8 cellular contexts compared by ENCODE assay signal in the genomic region with DNA sequence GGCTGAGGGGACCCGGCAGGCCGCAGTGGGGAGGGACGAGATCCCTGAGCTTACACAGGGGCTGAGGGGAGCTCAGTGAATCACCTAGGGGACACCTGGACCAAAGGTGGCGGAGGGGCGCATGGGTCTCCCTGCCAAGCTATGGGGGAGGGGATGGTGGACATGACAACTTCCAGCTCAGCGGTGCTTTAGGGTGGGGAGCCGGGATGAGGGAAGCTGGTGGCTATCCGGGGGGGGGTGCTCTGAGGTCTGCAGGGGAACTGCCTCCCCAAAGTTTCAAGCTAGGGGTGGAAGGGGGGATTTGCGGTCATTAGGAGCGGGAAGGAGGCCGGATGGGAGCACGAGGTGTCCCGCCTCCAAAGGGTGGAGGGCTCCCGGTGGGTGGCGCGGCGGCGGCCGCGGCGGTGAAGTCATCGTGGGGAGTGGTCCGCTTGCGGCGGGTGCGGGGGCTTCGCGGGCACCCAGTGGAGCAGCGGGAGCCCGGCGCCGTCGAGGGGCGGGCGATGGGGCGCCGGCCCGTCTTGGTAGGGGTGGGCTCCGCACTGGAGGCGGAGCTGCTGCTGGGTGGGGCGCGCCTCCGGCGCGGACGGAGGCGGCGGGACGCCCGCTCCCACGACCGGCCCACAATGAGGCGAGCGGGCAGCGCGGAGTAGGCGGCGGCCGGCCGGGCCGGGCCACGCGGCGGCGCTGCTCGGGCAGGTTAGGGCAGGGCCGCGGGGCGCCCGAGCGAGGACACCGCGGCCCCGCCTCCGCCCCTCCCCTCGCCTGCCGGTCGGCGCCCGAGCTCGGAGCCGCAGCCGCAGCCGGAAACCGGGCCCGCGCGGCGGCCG. TPM values are rescaled to one million over a fixed set of nuclear protein-coding genes. Genes with fewer than 3 reads are reported as not detected.
DNase-seq lines count a peak whose midpoint lies in the region; ATAC-seq and TF ChIP-seq lines count a peak whose summit lies in the region.

A gene with protein sequence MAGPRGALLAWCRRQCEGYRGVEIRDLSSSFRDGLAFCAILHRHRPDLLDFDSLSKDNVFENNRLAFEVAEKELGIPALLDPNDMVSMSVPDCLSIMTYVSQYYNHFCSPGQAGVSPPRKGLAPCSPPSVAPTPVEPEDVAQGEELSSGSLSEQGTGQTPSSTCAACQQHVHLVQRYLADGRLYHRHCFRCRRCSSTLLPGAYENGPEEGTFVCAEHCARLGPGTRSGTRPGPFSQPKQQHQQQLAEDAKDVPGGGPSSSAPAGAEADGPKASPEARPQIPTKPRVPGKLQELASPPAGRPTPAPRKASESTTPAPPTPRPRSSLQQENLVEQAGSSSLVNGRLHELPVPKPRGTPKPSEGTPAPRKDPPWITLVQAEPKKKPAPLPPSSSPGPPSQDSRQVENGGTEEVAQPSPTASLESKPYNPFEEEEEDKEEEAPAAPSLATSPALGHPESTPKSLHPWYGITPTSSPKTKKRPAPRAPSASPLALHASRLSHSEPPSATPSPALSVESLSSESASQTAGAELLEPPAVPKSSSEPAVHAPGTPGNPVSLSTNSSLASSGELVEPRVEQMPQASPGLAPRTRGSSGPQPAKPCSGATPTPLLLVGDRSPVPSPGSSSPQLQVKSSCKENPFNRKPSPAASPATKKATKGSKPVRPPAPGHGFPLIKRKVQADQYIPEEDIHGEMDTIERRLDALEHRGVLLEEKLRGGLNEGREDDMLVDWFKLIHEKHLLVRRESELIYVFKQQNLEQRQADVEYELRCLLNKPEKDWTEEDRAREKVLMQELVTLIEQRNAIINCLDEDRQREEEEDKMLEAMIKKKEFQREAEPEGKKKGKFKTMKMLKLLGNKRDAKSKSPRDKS (plus strand): TSS at position 764 of the 830 bp plus-strand sequence. CDS start 126 bp downstream, outside the sequence.

- H3K27ac Mint-ChIP-seq in CD4-positive, alpha-beta T cell: peak within 1 kb of the TSS; percentile 87
- H3K27ac Mint-ChIP-seq in activated naive CD8-positive, alpha-beta T cell treated with anti-CD3 and anti-CD28 coated beads, Interleukin-2, amount 10 ng/mL, durations not matched to agents 7 days and 5 days: peak within 1 kb of the TSS; percentile 87

- peak within 1 kb of the TSS; percentile 91 for H3K4me3 Mint-ChIP-seq in CD4-positive, alpha-beta T cell
- peak within 1 kb of the TSS; percentile 79 for H3K4me3 Mint-ChIP-seq in activated naive CD8-positive, alpha-beta T cell treated with anti-CD3 and anti-CD28 coated beads, Interleukin-2, amount 10 ng/mL, durations not matched to agents 7 days and 5 days

- H3K36me3 ChIP-seq in urinary bladder (ENCODE audit: insufficient read depth): no peaks in the 10 kb centered on the region

- CTCF ChIA-PET in CD4-positive, alpha-beta T cell (lab: Charles Lee): interaction anchor here (0.6 to 1.7 kb wide), 7 partner anchors 9 to 59 kb away, joined by 3 to 12 read pairs (median 4); no protein-coding TSS in a partner anchor

- H3K4me3 ChIP-seq in urinary bladder (ENCODE audit: low read depth, low read length): peak within 1 kb of the TSS; percentile 91

- H3K9me3 ChIP-seq in CD4-positive, alpha-beta T cell (ENCODE audit: control insufficient read depth, low read length): no peaks in the 10 kb centered on the region

- H3K4me1 Mint-ChIP-seq in CD4-positive, alpha-beta T cell (ENCODE audit: low read depth): peaks cover 28% of the 10 kb centered on the region
- H3K4me1 Mint-ChIP-seq in activated naive CD8-positive, alpha-beta T cell treated with anti-CD3 and anti-CD28 coated beads, Interleukin-2, amount 10 ng/mL, durations not matched to agents 7 days and 5 days: peaks cover 27% of the 10 kb centered on the region

- WGBS in urinary bladder: 3% methylated on average over 88 of the region's 90 CpGs

- TF ChIP-seq CTCF in CD4-positive, alpha-beta T cell (IDR thresholded peaks at IDR 0.05): no peak

- no peaks in the 10 kb centered on the region for H3K27me3 ChIP-seq in CD4-positive, alpha-beta T cell (ENCODE audit: control insufficient read depth, insufficient read depth, low read length)

- no peaks in the 10 kb centered on the region for H3K36me3 Mint-ChIP-seq in CD4-positive, alpha-beta T cell (ENCODE audit: low read depth)
- no peaks in the 10 kb centered on the region for H3K36me3 Mint-ChIP-seq in activated naive CD8-positive, alpha-beta T cell treated with anti-CD3 and anti-CD28 coated beads, Interleukin-2, amount 10 ng/mL, durations not matched to agents 7 days and 5 days

- peak within 1 kb of the TSS; percentile 64 for H3K27ac ChIP-seq in CD4-positive, alpha-beta T cell (ENCODE audit: low read depth, low read length)
- peak within 1 kb of the TSS; percentile 91 for H3K27ac ChIP-seq in urinary bladder (ENCODE audit: low read depth)

- H3K9me3 Mint-ChIP-seq in CD4-positive, alpha-beta T cell: no peaks in the 10 kb centered on the region
- H3K9me3 Mint-ChIP-seq in activated naive CD8-positive, alpha-beta T cell treated with anti-CD3 and anti-CD28 coated beads, Interleukin-2, amount 10 ng/mL, durations not matched to agents 7 days and 5 days: no peaks in the 10 kb centered on the region

- intact Hi-C loops in CD4-positive, alpha-beta T cell (cut with DNase I, micrococcal nuclease): loop anchor here in 1 of 2 experiments (1.0 to 5.0 kb wide), 2 partner anchors 29 to 47 kb away; partner anchors contain the start of genes C22orf23 and POLR2F
- intact Hi-C loops in Right ventricle myocardium superior (cut with DNase I) (no loop called here), posterior cingulate gyrus (cut with DNase I) (loop anchor here (10.0 kb wide), 1 partner anchor 49 kb away; the partner anchor contains the start of genes C22orf23 and POLR2F)

- peak; percentile 31 to 71 (median 58) for DNase-seq in CD4-positive, alpha-beta T cell
- peak; percentile 72 for DNase-seq in HPDE6-E6E7 (ENCODE audit: extremely low spot score)
- DNase-seq in activated naive CD8-positive, alpha-beta T cell treated with anti-CD3 and anti-CD28 coated beads, Interleukin-2, amount 10 ng/mL, durations not matched to agents 7 days and 5 days: peak; percentile 85
- peak; percentile 84 for DNase-seq in Right ventricle myocardium superior
- DNase-seq in posterior cingulate gyrus: peak in 6 of 10 donors; percentile 21 to 92 (median 60)

- peaks cover 2% of the 10 kb centered on the region for H3K4me1 ChIP-seq in urinary bladder (ENCODE audit: insufficient read depth)

- H3K27me3 Mint-ChIP-seq in CD4-positive, alpha-beta T cell: no peaks in the 10 kb centered on the region
- no peaks in the 10 kb centered on the region for H3K27me3 Mint-ChIP-seq in activated naive CD8-positive, alpha-beta T cell treated with anti-CD3 and anti-CD28 coated beads, Interleukin-2, amount 10 ng/mL, durations not matched to agents 7 days and 5 days

- POLR2A ChIA-PET in CD4-positive, alpha-beta T cell (lab: Charles Lee): interaction anchor here (0.6 to 2.3 kb wide), 11 partner anchors 9 to 419 kb away, joined by 3 to 37 read pairs (median 4); partner anchors contain the start of genes ANKRD54, C22orf23, EIF3L and GCAT
- POLR2A ChIA-PET in activated naive CD8-positive, alpha-beta T cell treated with anti-CD3 and anti-CD28 coated beads, Interleukin-2, amount 10 ng/mL, durations not matched to agents 7 days and 5 days (lab: Charles Lee): interaction anchor here (0.6 to 3.1 kb wide), 14 partner anchors 9 to 230 kb away, joined by 3 to 45 read pairs (median 4); partner anchors contain the start of genes ANKRD54, C22orf23 and POLR2F

- peak; percentile 78 for ATAC-seq in CD4-positive, alpha-beta T cell (ENCODE audit: poor library complexity)
- peak; percentile 78 for ATAC-seq in GM19397 (IDR thresholded peaks at IDR 0.05; ENCODE audit: unreplicated experiment)
- peak; percentile 85 for ATAC-seq in SK-N-SH treated with all-trans-retinoic acid at 6 μM for 48 hours
- ATAC-seq in activated naive CD8-positive, alpha-beta T cell treated with anti-CD3 and anti-CD28 coated beads, Interleukin-2, amount 10 ng/mL, durations not matched to agents 7 days and 5 days (ENCODE audit: low read depth): peak; percentile 87
- ATAC-seq in Right ventricle myocardium superior (ENCODE audit: poor library complexity): peak; percentile 94

TF ChIP-seq in SK-N-SH treated with all-trans-retinoic acid at 6 μM for 48 hours, 23 proteins besides CTCF, POLR2A, EP300 and RAD21:
- TF ChIP-seq PPARA (CRISPR knock-in tag; IDR thresholded peaks at IDR 0.05; ENCODE audit: borderline replicate concordance) (no peak), POU6F1 (CRISPR knock-in tag; IDR thresholded peaks at IDR 0.05; ENCODE audit: borderline replicate concordance, low read depth) (no peak), ZNF8 (CRISPR knock-in tag; IDR thresholded peaks at IDR 0.05) (no peak)
TF ChIP-seq in SK-N-SH treated with all-trans-retinoic acid at 6 μM for 48 hours: peak in this region for 0.

RNA-seq across cellular contexts. Expression of the gene that starts here (rescaled TPM):
- 10 to 100 TPM; 16.9 to 20.7 TPM for total RNA-seq in CD4-positive, alpha-beta T cell
- 10 to 100 TPM; 27.9 to 31.3 TPM for total RNA-seq in activated naive CD8-positive, alpha-beta T cell treated with anti-CD3 and anti-CD28 coated beads, Interleukin-2, amount 10 ng/mL, durations not matched to agents 7 days and 5 days
- 13.5 TPM for total RNA-seq in Right ventricle myocardium superior
- 22.7 TPM for total RNA-seq in urinary bladder
- polyA plus RNA-seq in urinary bladder: 69.5 TPM

Comparison
In these comparisons a context has a peak if more than half of its experiments do, and no peak if none do; other contexts are left out.
1. Peak in every context shown above with its lines: DNase-seq, ATAC-seq, H3K4me3 ChIP-seq and H3K27ac ChIP-seq.